Comparison of ENCODE assay signal across 1 cellular context in genomic region chr10:114174462-114175190, GRCh38.
A peak's percentile ranks its signal among the peaks of the same experiment; 100 is the strongest.
TF ChIP-seq lines count a peak whose summit lies in the region.

No MANE protein-coding gene starts in this region.

TF ChIP-seq in HEK293, 187 proteins besides CTCF, POLR2A, EP300 and RAD21 (continued from another document and continues in another):
- no peak for TF ChIP-seq PRDM2 (tag by site-specific recombination; IDR thresholded peaks at IDR 0.05; ENCODE audit: borderline replicate concordance)
- no peak for TF ChIP-seq INSM2 (tag by site-specific recombination; IDR thresholded peaks at IDR 0.05)
- TF ChIP-seq, protein P1, sequence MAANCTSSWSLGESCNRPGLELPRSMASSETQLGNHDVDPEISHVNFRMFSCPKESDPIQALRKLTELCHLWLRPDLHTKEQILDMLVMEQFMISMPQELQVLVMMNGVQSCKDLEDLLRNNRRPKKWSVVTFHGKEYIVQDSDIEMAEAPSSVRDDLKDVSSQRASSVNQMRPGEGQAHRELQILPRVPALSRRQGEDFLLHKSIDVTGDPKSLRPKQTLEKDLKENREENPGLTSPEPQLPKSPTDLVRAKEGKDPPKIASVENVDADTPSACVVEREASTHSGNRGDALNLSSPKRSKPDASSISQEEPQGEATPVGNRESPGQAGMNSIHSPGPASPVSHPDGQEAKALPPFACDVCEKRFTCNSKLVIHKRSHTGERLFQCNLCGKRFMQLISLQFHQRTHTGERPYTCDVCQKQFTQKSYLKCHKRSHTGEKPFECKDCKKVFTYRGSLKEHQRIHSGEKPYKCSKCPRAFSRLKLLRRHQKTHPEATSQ (tag by site-specific recombination; IDR thresholded peaks at IDR 0.05): no peak
- no peak for TF ChIP-seq KLF9 (tag by site-specific recombination; IDR thresholded peaks at IDR 0.05; ENCODE audit: low read depth)
- no peak for TF ChIP-seq HOXA7 (CRISPR knock-in tag; IDR thresholded peaks at IDR 0.05; ENCODE audit: borderline replicate concordance)
- no peak for TF ChIP-seq OVOL3 (tag by site-specific recombination; IDR thresholded peaks at IDR 0.05)
- no peak for TF ChIP-seq GLI2 (tag by site-specific recombination; IDR thresholded peaks at IDR 0.05; ENCODE audit: borderline replicate concordance, low read depth)
- no peak for TF ChIP-seq MZF1 (tag by site-specific recombination; IDR thresholded peaks at IDR 0.05; ENCODE audit: borderline replicate concordance)
- no peak for TF ChIP-seq ZNF830 (tag by site-specific recombination; IDR thresholded peaks at IDR 0.05; ENCODE audit: low read depth)
- peak; percentile 96 for TF ChIP-seq ZNF335 (tag by site-specific recombination; conservative IDR thresholded peaks at IDR 0.05)
- no peak for TF ChIP-seq TRIM28 (IDR thresholded peaks at IDR 0.05; ENCODE audit: borderline replicate concordance, low read length)
- TF ChIP-seq ZNF292 (tag by site-specific recombination; IDR thresholded peaks at IDR 0.05; ENCODE audit: borderline replicate concordance, low read depth): no peak
- peak; percentile 50; the same call in 1 of the 2 replicates for TF ChIP-seq ZFHX2 (tag by site-specific recombination; conservative IDR thresholded peaks at IDR 0.05)
- no peak for TF ChIP-seq ZNF202 (tag by site-specific recombination; IDR thresholded peaks at IDR 0.05; ENCODE audit: borderline replicate concordance)
- TF ChIP-seq ZNF555 (tag by site-specific recombination; conservative IDR thresholded peaks at IDR 0.05): no peak
- TF ChIP-seq ZNF354C (tag by site-specific recombination; IDR thresholded peaks at IDR 0.05; ENCODE audit: borderline replicate concordance, low read depth): no peak
- no peak for TF ChIP-seq ZNF18 (tag by site-specific recombination; IDR thresholded peaks at IDR 0.05)
- no peak for TF ChIP-seq ZNF776 (tag by site-specific recombination; IDR thresholded peaks at IDR 0.05; ENCODE audit: borderline replicate concordance)
- no peak for TF ChIP-seq ZNF571 (tag by site-specific recombination; IDR thresholded peaks at IDR 0.05)
- TF ChIP-seq, protein P2, sequence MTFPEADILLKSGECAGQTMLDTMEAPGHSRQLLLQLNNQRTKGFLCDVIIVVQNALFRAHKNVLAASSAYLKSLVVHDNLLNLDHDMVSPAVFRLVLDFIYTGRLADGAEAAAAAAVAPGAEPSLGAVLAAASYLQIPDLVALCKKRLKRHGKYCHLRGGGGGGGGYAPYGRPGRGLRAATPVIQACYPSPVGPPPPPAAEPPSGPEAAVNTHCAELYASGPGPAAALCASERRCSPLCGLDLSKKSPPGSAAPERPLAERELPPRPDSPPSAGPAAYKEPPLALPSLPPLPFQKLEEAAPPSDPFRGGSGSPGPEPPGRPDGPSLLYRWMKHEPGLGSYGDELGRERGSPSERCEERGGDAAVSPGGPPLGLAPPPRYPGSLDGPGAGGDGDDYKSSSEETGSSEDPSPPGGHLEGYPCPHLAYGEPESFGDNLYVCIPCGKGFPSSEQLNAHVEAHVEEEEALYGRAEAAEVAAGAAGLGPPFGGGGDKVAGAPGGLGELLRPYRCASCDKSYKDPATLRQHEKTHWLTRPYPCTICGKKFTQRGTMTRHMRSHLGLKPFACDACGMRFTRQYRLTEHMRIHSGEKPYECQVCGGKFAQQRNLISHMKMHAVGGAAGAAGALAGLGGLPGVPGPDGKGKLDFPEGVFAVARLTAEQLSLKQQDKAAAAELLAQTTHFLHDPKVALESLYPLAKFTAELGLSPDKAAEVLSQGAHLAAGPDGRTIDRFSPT (tag by site-specific recombination; IDR thresholded peaks at IDR 0.05): 0 out of 2 replicates have a peak, but pooled peaks have one; percentile 10
- TF ChIP-seq, protein P3, sequence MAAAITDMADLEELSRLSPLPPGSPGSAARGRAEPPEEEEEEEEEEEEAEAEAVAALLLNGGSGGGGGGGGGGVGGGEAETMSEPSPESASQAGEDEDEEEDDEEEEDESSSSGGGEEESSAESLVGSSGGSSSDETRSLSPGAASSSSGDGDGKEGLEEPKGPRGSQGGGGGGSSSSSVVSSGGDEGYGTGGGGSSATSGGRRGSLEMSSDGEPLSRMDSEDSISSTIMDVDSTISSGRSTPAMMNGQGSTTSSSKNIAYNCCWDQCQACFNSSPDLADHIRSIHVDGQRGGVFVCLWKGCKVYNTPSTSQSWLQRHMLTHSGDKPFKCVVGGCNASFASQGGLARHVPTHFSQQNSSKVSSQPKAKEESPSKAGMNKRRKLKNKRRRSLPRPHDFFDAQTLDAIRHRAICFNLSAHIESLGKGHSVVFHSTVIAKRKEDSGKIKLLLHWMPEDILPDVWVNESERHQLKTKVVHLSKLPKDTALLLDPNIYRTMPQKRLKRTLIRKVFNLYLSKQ (tag by site-specific recombination; IDR thresholded peaks at IDR 0.05; ENCODE audit: borderline replicate concordance): no peak
- TF ChIP-seq, protein P4, sequence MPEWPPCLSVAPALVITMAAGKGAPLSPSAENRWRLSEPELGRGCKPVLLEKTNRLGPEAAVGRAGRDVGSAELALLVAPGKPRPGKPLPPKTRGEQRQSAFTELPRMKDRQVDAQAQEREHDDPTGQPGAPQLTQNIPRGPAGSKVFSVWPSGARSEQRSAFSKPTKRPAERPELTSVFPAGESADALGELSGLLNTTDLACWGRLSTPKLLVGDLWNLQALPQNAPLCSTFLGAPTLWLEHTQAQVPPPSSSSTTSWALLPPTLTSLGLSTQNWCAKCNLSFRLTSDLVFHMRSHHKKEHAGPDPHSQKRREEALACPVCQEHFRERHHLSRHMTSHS (tag by site-specific recombination; IDR thresholded peaks at IDR 0.05): no peak
- TF ChIP-seq BCL11B (tag by site-specific recombination; IDR thresholded peaks at IDR 0.05; ENCODE audit: low read depth): peak; percentile 66; the same call in 1 of the 2 replicates
- TF ChIP-seq, protein P5, sequence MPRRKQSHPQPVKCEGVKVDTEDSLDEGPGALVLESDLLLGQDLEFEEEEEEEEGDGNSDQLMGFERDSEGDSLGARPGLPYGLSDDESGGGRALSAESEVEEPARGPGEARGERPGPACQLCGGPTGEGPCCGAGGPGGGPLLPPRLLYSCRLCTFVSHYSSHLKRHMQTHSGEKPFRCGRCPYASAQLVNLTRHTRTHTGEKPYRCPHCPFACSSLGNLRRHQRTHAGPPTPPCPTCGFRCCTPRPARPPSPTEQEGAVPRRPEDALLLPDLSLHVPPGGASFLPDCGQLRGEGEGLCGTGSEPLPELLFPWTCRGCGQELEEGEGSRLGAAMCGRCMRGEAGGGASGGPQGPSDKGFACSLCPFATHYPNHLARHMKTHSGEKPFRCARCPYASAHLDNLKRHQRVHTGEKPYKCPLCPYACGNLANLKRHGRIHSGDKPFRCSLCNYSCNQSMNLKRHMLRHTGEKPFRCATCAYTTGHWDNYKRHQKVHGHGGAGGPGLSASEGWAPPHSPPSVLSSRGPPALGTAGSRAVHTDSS (tag by site-specific recombination; IDR thresholded peaks at IDR 0.05): no peak
- no peak for TF ChIP-seq ZNF785 (tag by site-specific recombination; IDR thresholded peaks at IDR 0.05)
- TF ChIP-seq ZNF514 (tag by site-specific recombination; IDR thresholded peaks at IDR 0.05): no peak
- no peak for TF ChIP-seq FEZF1 (tag by site-specific recombination; IDR thresholded peaks at IDR 0.05)
- 0 out of 2 replicates have a peak, but pooled peaks have one; percentile 21 for TF ChIP-seq ZEB2 (tag by site-specific recombination; IDR thresholded peaks at IDR 0.05)
- TF ChIP-seq ZBTB17 (tag by site-specific recombination; IDR thresholded peaks at IDR 0.05): no peak
- no peak for TF ChIP-seq SALL2 (tag by site-specific recombination; IDR thresholded peaks at IDR 0.05; ENCODE audit: borderline replicate concordance)
- TF ChIP-seq ZNF433 (tag by site-specific recombination; IDR thresholded peaks at IDR 0.05; ENCODE audit: low read depth): no peak
- no peak for TF ChIP-seq ZNF302 (tag by site-specific recombination; IDR thresholded peaks at IDR 0.05; ENCODE audit: low read depth)
- TF ChIP-seq ZNF843 (tag by site-specific recombination; IDR thresholded peaks at IDR 0.05): 0 out of 2 replicates have a peak, but pooled peaks have one; percentile 10
- TF ChIP-seq ZNF394 (tag by site-specific recombination; IDR thresholded peaks at IDR 0.05; ENCODE audit: borderline replicate concordance): no peak
- no peak for TF ChIP-seq YY1 (tag by site-specific recombination; IDR thresholded peaks at IDR 0.05)
- TF ChIP-seq ZNF266 (tag by site-specific recombination; IDR thresholded peaks at IDR 0.05; ENCODE audit: low read depth): no peak
- no peak for TF ChIP-seq ZNF114 (tag by site-specific recombination; IDR thresholded peaks at IDR 0.05)
- TF ChIP-seq ZNF654 (tag by site-specific recombination; IDR thresholded peaks at IDR 0.05; ENCODE audit: low read depth): no peak
- no peak for TF ChIP-seq ZNF26 (tag by site-specific recombination; IDR thresholded peaks at IDR 0.05)
- no peak for TF ChIP-seq ZBTB7A (tag by site-specific recombination; IDR thresholded peaks at IDR 0.05; ENCODE audit: low read depth)
- TF ChIP-seq ZNF211 (tag by site-specific recombination; IDR thresholded peaks at IDR 0.05; ENCODE audit: low read depth): no peak
- TF ChIP-seq ZSCAN4 (tag by site-specific recombination; IDR thresholded peaks at IDR 0.05): no peak
- TF ChIP-seq ZNF311 (tag by site-specific recombination; IDR thresholded peaks at IDR 0.05; ENCODE audit: borderline replicate concordance): no peak
